8 cellular contexts compared by ENCODE assay signal in genomic region chr22:42649261-42650056, GRCh38. TPM values are rescaled to one million over a fixed set of nuclear protein-coding genes. Genes with fewer than 3 reads are reported as not detected.
A peak's percentile ranks its signal among the peaks of the same experiment; 100 is the strongest.
DNase-seq lines count a peak whose midpoint lies in the region; ATAC-seq and TF ChIP-seq lines count a peak whose summit lies in the region.

Gene CYB5R3, minus strand, starts transcription at chr22:42649392. Its CDS starts 77 bp downstream, at chr22:42649315.

- DNase-seq in AG08395 (ENCODE audit: low spot score) (peak; percentile 96), NCI-H748 treated with DMSO at 0.1 percent for 48 hours (lab: John Stamatoyannopoulos, UW) (peak; percentile 66), lower lobe of right lung (peak; percentile 88)
- peak; percentile 85 for DNase-seq in activated CD8-positive, alpha-beta T cell treated with anti-CD3 and anti-CD28 coated beads for 36 hours
- peak; percentile 29 to 73 (median 49) for DNase-seq in stimulated activated CD4-positive, alpha-beta T cell treated with anti-CD3 and anti-CD28 coated beads, TNF-alpha, amount 100 ng/mL, for 1 hour (ENCODE audit: low read depth in 3 of 3, low spot score in 1 of 3)

- H3K9me3 ChIP-seq in ectodermal cell (ENCODE audit: control insufficient read depth, low read length) (no peaks in the 10 kb centered on the region), lower lobe of right lung (no peaks in the 10 kb centered on the region)

- no peak for TF ChIP-seq CTCF in activated CD8-positive, alpha-beta T cell treated with anti-CD3 and anti-CD28 coated beads for 36 hours (IDR thresholded peaks at IDR 0.05)
- no peak for TF ChIP-seq CTCF in lower lobe of right lung (IDR thresholded peaks at IDR 0.05)

- H3K4me3 ChIP-seq in ectodermal cell (ENCODE audit: insufficient read depth, low read depth, low read length) (peak within 1 kb of the TSS; percentile 67), lower lobe of right lung (peak within 1 kb of the TSS; percentile 86)

- no peaks in the 10 kb centered on the region for H3K9me3 Mint-ChIP-seq in activated CD8-positive, alpha-beta T cell treated with anti-CD3 and anti-CD28 coated beads for 36 hours

- ATAC-seq in GM18909 (IDR thresholded peaks at IDR 0.05; ENCODE audit: poor library complexity, unreplicated experiment) (peak; percentile 66), HG03196 (IDR thresholded peaks at IDR 0.05; ENCODE audit: unreplicated experiment) (peak; percentile 42), lower lobe of right lung (peak; percentile 78 to 85)
- ATAC-seq in activated CD8-positive, alpha-beta T cell treated with anti-CD3 and anti-CD28 coated beads for 36 hours, result peak; percentile 88

- intact Hi-C loops in activated CD8-positive, alpha-beta T cell treated with anti-CD3 and anti-CD28 coated beads for 36 hours (cut with micrococcal nuclease), result no loop called here
- intact Hi-C loops in lower lobe of right lung (cut with DNase I), result no loop called here

- no peaks in the 10 kb centered on the region for H3K36me3 Mint-ChIP-seq in activated CD8-positive, alpha-beta T cell treated with anti-CD3 and anti-CD28 coated beads for 36 hours (ENCODE audit: low read depth)

- H3K27me3 ChIP-seq in ectodermal cell (ENCODE audit: control insufficient read depth, insufficient read depth, low read length, poor library complexity, severe bottlenecking), result no peaks in the 10 kb centered on the region
- H3K27me3 ChIP-seq in lower lobe of right lung (ENCODE audit: low read depth), result no peaks in the 10 kb centered on the region

- H3K4me3 Mint-ChIP-seq in activated CD8-positive, alpha-beta T cell treated with anti-CD3 and anti-CD28 coated beads for 36 hours, result peak within 1 kb of the TSS; percentile 95

- H3K27ac Mint-ChIP-seq in activated CD8-positive, alpha-beta T cell treated with anti-CD3 and anti-CD28 coated beads for 36 hours, result peak within 1 kb of the TSS; percentile 95

- H3K27ac ChIP-seq in ectodermal cell (ENCODE audit: insufficient read depth, low read depth, low read length, poor library complexity, severe bottlenecking), result peak within 1 kb of the TSS; percentile 74
- H3K27ac ChIP-seq in lower lobe of right lung, result peak within 1 kb of the TSS; percentile 95

- no peaks in the 10 kb centered on the region for H3K27me3 Mint-ChIP-seq in activated CD8-positive, alpha-beta T cell treated with anti-CD3 and anti-CD28 coated beads for 36 hours

- 10 to 12% methylated on average over 78 to 79 of the region's 79 CpGs for WGBS in ectodermal cell, 2 experiments

- H3K4me1 ChIP-seq in ectodermal cell (ENCODE audit: control insufficient read depth, insufficient read depth, low read length), result peaks cover 19% of the 10 kb centered on the region
- H3K4me1 ChIP-seq in lower lobe of right lung, result peaks cover 44% of the 10 kb centered on the region

- POLR2A ChIA-PET in activated CD8-positive, alpha-beta T cell treated with anti-CD3 and anti-CD28 coated beads for 36 hours (lab: Charles Lee), result interaction anchor here (0.6 to 4.9 kb wide), 10 partner anchors 8 to 538 kb away, joined by 3 to 64 read pairs (median 4); partner anchors contain the start of genes ATP5MGL, POLDIP3 and TTLL12

- CTCF ChIA-PET in activated CD8-positive, alpha-beta T cell treated with anti-CD3 and anti-CD28 coated beads for 36 hours (lab: Charles Lee), result interaction anchor here (1.2 kb wide), 1 partner anchor 29 kb away, joined by 4 read pairs; no protein-coding TSS in a partner anchor

- H3K36me3 ChIP-seq in ectodermal cell (ENCODE audit: control insufficient read depth, insufficient read depth, low read length) (no peaks in the 10 kb centered on the region), lower lobe of right lung (no peaks in the 10 kb centered on the region)

- H3K4me1 Mint-ChIP-seq in activated CD8-positive, alpha-beta T cell treated with anti-CD3 and anti-CD28 coated beads for 36 hours (ENCODE audit: low read depth), result peaks cover 28% of the 10 kb centered on the region

RNA-seq across cellular contexts. Expression of gene CYB5R3, which starts in this region (rescaled TPM):
- total RNA-seq in activated CD8-positive, alpha-beta T cell treated with anti-CD3 and anti-CD28 coated beads for 36 hours, result 10 to 100 TPM; 64.2 to 64.3 TPM
- 130 TPM for polyA plus RNA-seq in ectodermal cell (2013, experiment 1 of 4)
- 114 TPM for polyA plus RNA-seq in ectodermal cell (2013, experiment 2 of 4)
- 96.8 TPM for polyA plus RNA-seq in ectodermal cell (2013, experiment 3 of 4)
- polyA plus RNA-seq in ectodermal cell (2013, experiment 4 of 4), result 107 TPM
- total RNA-seq in lower lobe of right lung, result 219 TPM

Comparison
In these comparisons a context has a peak if more than half of its experiments do, and no peak if none do; other contexts are left out.
1. Peak in every context shown above with its lines: DNase-seq, ATAC-seq, H3K4me3 ChIP-seq and H3K27ac ChIP-seq.